In genomic region chr1:67230539-67230938, GRCh38 we compare ENCODE assay signal across 13 cellular contexts.
"Had no signal": no experiment of that assay in that cellular context is flagged by ENCODE, and none has a peak within 500 bp of the region (broad histone marks: within the 10 kb centered on the region; RNA-seq: fewer than 3 reads in every experiment).

No MANE protein-coding gene starts in this region.

- H3K4me1 ChIP-seq: adrenal gland, heart left ventricle, upper lobe of left lung had no signal

- H3K4me3 ChIP-seq: adrenal gland, heart left ventricle, upper lobe of left lung had no signal

- H3K27me3 ChIP-seq: adrenal gland, neutrophil, upper lobe of left lung had no signal

- H3K4me1 Mint-ChIP-seq: activated B cell treated with CpG ODN at 0.5 μM for 24 hours had no signal

- H3K9me3 ChIP-seq: adrenal gland, neutrophil, upper lobe of left lung had no signal

- H3K27ac Mint-ChIP-seq: activated B cell treated with CpG ODN at 0.5 μM for 24 hours; activated naive CD4-positive, alpha-beta T cell treated with anti-CD3 and anti-CD28 coated beads, Interleukin-2, amount 50 U/mL, for 24 hours; activated T-helper 2 cell treated with anti-CD3 and anti-CD28 coated beads, Interferon-gamma antibody, Interleukin-2, Interleukin-4, amounts not matched to agents 10 μg/mL and 5 μg/mL and 100 μg/mL, durations not matched to agents 14 hours and 24 hours and 36 hours; T-helper 2 cell treated with Interferon-gamma antibody and Interleukin-4, amounts not matched to agents 5 μg/mL and 100 μg/mL, for 36 hours had no signal

- H3K27me3 Mint-ChIP-seq: activated naive CD4-positive, alpha-beta T cell treated with anti-CD3 and anti-CD28 coated beads, Interleukin-2, amount 50 U/mL, for 24 hours had no signal

- H3K4me3 Mint-ChIP-seq: activated B cell treated with CpG ODN at 0.5 μM for 24 hours; activated naive CD4-positive, alpha-beta T cell treated with anti-CD3 and anti-CD28 coated beads, Interleukin-2, amount 50 U/mL, for 24 hours; natural killer cell; T-helper 2 cell treated with Interferon-gamma antibody and Interleukin-4, amounts not matched to agents 5 μg/mL and 100 μg/mL, for 36 hours had no signal

- ATAC-seq: heart left ventricle, natural killer cell had no signal

- DNase-seq: activated B cell treated with CpG ODN at 0.5 μM for 24 hours; adrenal gland; caudate nucleus; heart left ventricle; natural killer cell; posterior cingulate gyrus; stimulated activated naive CD4-positive, alpha-beta T cell treated with Interleukin-2 at 50 U/mL for 16 hours; SW 1271; upper lobe of left lung had no signal

- H3K36me3 Mint-ChIP-seq: activated naive CD4-positive, alpha-beta T cell treated with anti-CD3 and anti-CD28 coated beads, Interleukin-2, amount 50 U/mL, for 24 hours; natural killer cell had no signal

- H3K27ac ChIP-seq: adrenal gland, heart left ventricle, neutrophil, upper lobe of left lung had no signal

- H3K36me3 ChIP-seq: adrenal gland, heart left ventricle, neutrophil, upper lobe of left lung had no signal

- H3K9me3 Mint-ChIP-seq: activated B cell treated with CpG ODN at 0.5 μM for 24 hours; activated naive CD4-positive, alpha-beta T cell treated with anti-CD3 and anti-CD28 coated beads, Interleukin-2, amount 50 U/mL, for 24 hours; activated T-helper 2 cell treated with anti-CD3 and anti-CD28 coated beads, Interferon-gamma antibody, Interleukin-2, Interleukin-4, amounts not matched to agents 10 μg/mL and 5 μg/mL and 100 μg/mL, durations not matched to agents 14 hours and 24 hours and 36 hours; natural killer cell; T-helper 2 cell treated with Interferon-gamma antibody and Interleukin-4, amounts not matched to agents 5 μg/mL and 100 μg/mL, for 36 hours had no signal
